In the genomic region with DNA sequence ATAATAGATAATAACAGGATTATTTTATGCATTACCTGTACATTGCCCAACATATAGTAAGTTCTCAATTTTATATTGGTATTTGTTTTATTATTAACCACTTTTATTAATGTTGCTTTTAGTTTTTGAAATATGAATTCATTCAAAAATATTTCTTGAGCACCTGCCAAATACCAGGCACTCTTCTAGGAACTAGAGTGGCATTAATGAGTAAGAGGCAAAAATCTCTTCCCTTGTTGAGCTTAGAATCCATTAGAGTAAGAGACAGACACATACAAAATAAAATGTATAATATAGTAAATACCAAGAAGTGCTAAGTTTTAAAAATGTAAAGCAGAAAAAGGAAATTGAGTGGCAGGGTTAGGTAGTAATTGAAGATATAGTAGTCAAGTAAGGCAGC, we compare ENCODE assay signal across 19 cellular contexts. TPM values are rescaled to one million over a fixed set of nuclear protein-coding genes. Genes with fewer than 3 reads are reported as not detected.
DNase-seq lines count a peak whose midpoint lies in the region; ATAC-seq and TF ChIP-seq lines count a peak whose summit lies in the region.
"Had no signal": no experiment of that assay in that cellular context is flagged by ENCODE, and none has a peak within 500 bp of the region (broad histone marks: within the 10 kb centered on the region; RNA-seq: fewer than 3 reads in every experiment).

No MANE protein-coding gene starts in this region.

- no peak overlapping the region for H3K4me3 ChIP-seq in left lung
- peak overlapping the region; percentile 57 for H3K4me3 ChIP-seq in thoracic aorta
- H3K4me3 ChIP-seq: BLaER1 treated with 17β-estradiol and CSF1 and Interleukin-3, amounts not matched to agents 10 nM and 100 nM; colonic mucosa; HAP-1; smooth muscle cell had no signal

- no peak for ATAC-seq in activated naive CD8-positive, alpha-beta T cell treated with anti-CD3 and anti-CD28 coated beads, Interleukin-2, amount 50 U/mL, for 24 hours
- no peak for ATAC-seq in activated T-helper 17 cell treated with anti-CD3 and anti-CD28 coated beads, Interleukin-2, amount 50 U/mL, for 72 hours (replicated peaks)
- ATAC-seq in left lung (peak; percentile 56), thoracic aorta (ENCODE audit: insufficient number of reproducible peaks, low FRiP score, low read depth) (no peak)

- H3K36me3 ChIP-seq in left lung (no peaks in the 10 kb centered on the region), thoracic aorta (no peaks in the 10 kb centered on the region)
- H3K36me3 ChIP-seq: colonic mucosa, HAP-1 had no signal

- no peak overlapping the region for H3K4me3 Mint-ChIP-seq in activated naive CD8-positive, alpha-beta T cell treated with anti-CD3 and anti-CD28 coated beads, Interleukin-2, amount 50 U/mL, for 24 hours
- no peak overlapping the region for H3K4me3 Mint-ChIP-seq in activated naive CD8-positive, alpha-beta T cell treated with anti-CD3 and anti-CD28 coated beads for 36 hours
- H3K4me3 Mint-ChIP-seq in activated T-helper 17 cell treated with anti-CD3 and anti-CD28 coated beads, Interleukin-2, amount 50 U/mL, for 72 hours, result peak overlapping the region; percentile 47

- H3K4me1 Mint-ChIP-seq in activated naive CD8-positive, alpha-beta T cell treated with anti-CD3 and anti-CD28 coated beads, Interleukin-2, amount 50 U/mL, for 24 hours, result peaks cover 97% of the 10 kb centered on the region
- peaks cover 84% of the 10 kb centered on the region for H3K4me1 Mint-ChIP-seq in activated naive CD8-positive, alpha-beta T cell treated with anti-CD3 and anti-CD28 coated beads for 36 hours
- peaks cover 67% of the 10 kb centered on the region for H3K4me1 Mint-ChIP-seq in activated T-helper 17 cell treated with anti-CD3 and anti-CD28 coated beads, Interleukin-2, amount 50 U/mL, for 72 hours

- no peaks in the 10 kb centered on the region for H3K9me3 ChIP-seq in left lung
- H3K9me3 ChIP-seq in thoracic aorta, result no peaks in the 10 kb centered on the region
- H3K9me3 ChIP-seq: BLaER1 treated with 17β-estradiol and CSF1 and Interleukin-3, amounts not matched to agents 10 nM and 100 nM; colonic mucosa; HAP-1 had no signal

- no peak for DNase-seq in activated naive CD8-positive, alpha-beta T cell treated with anti-CD3 and anti-CD28 coated beads, Interleukin-2, amount 50 U/mL, for 24 hours
- DNase-seq in activated naive CD8-positive, alpha-beta T cell treated with anti-CD3 and anti-CD28 coated beads for 36 hours, result no peak
- no peak for DNase-seq in left lung
- no peak for DNase-seq in thoracic aorta (ENCODE audit: low spot score)
- no peak for DNase-seq in midbrain (lab: John Stamatoyannopoulos, UW)
- DNase-seq in GDM1 (lab: John Stamatoyannopoulos, UW), result no peak
- DNase-seq in stimulated activated CD4-positive, alpha-beta T cell treated with anti-CD3 and anti-CD28 coated beads, Interleukin-2, amount 100 ng/mL, for 48 hours, result no peak
- DNase-seq: activated CD4-positive, alpha-beta T cell treated with anti-CD3 and anti-CD28 coated beads, Interleukin-2, amount 10 ng/mL, durations not matched to agents 24 days and 14 days; Calu3; colonic mucosa; NCI-H146; stimulated activated CD4-positive, alpha-beta T cell treated with anti-CD3 and anti-CD28 coated beads, Interleukin-4, amount 100 ng/mL, for 1 hour; stimulated activated naive CD4-positive, alpha-beta T cell had no signal

- H3K4me1 ChIP-seq in left lung (peaks cover 33 to 81% of the 10 kb centered on the region in 2 donors), thoracic aorta (ENCODE audit: control insufficient read depth in 1 of 2, low read depth in 2 of 2) (peaks cover 35 to 54% of the 10 kb centered on the region in 2 donors)

- TF ChIP-seq CTCF in left lung (IDR thresholded peaks at IDR 0.05), result no peak
- no peak for TF ChIP-seq CTCF in thoracic aorta (IDR thresholded peaks at IDR 0.05)

- no peaks in the 10 kb centered on the region for H3K9me3 Mint-ChIP-seq in activated naive CD8-positive, alpha-beta T cell treated with anti-CD3 and anti-CD28 coated beads, Interleukin-2, amount 50 U/mL, for 24 hours
- no peaks in the 10 kb centered on the region for H3K9me3 Mint-ChIP-seq in activated naive CD8-positive, alpha-beta T cell treated with anti-CD3 and anti-CD28 coated beads for 36 hours
- H3K9me3 Mint-ChIP-seq in activated T-helper 17 cell treated with anti-CD3 and anti-CD28 coated beads, Interleukin-2, amount 50 U/mL, for 72 hours, result no peaks in the 10 kb centered on the region
- H3K9me3 Mint-ChIP-seq: activated CD4-positive, alpha-beta T cell treated with anti-CD3 and anti-CD28 coated beads, Interleukin-2, amount 10 ng/mL, durations not matched to agents 24 days and 14 days had no signal

- H3K36me3 Mint-ChIP-seq in activated naive CD8-positive, alpha-beta T cell treated with anti-CD3 and anti-CD28 coated beads, Interleukin-2, amount 50 U/mL, for 24 hours (ENCODE audit: low read depth), result peaks cover 50% of the 10 kb centered on the region
- H3K36me3 Mint-ChIP-seq in activated naive CD8-positive, alpha-beta T cell treated with anti-CD3 and anti-CD28 coated beads for 36 hours, result peaks cover 73% of the 10 kb centered on the region
- peaks cover 95% of the 10 kb centered on the region for H3K36me3 Mint-ChIP-seq in activated T-helper 17 cell treated with anti-CD3 and anti-CD28 coated beads, Interleukin-2, amount 50 U/mL, for 72 hours (ENCODE audit: low read depth)

- H3K27me3 ChIP-seq in left lung (no peaks in the 10 kb centered on the region), thoracic aorta (replicated peaks; ENCODE audit: insufficient read depth) (no peaks in the 10 kb centered on the region)
- H3K27me3 ChIP-seq: BLaER1 treated with 17β-estradiol and CSF1 and Interleukin-3, amounts not matched to agents 10 nM and 100 nM; colonic mucosa had no signal

- peak overlapping the region in 1 of 2 donors; percentile 56 for H3K27ac ChIP-seq in left lung
- peak overlapping the region; percentile 13 to 53 for H3K27ac ChIP-seq in thoracic aorta
- H3K27ac ChIP-seq: colonic mucosa, KMS-11, RWPE1 had no signal

- H3K27me3 Mint-ChIP-seq in activated naive CD8-positive, alpha-beta T cell treated with anti-CD3 and anti-CD28 coated beads, Interleukin-2, amount 50 U/mL, for 24 hours, result no peaks in the 10 kb centered on the region
- H3K27me3 Mint-ChIP-seq in activated naive CD8-positive, alpha-beta T cell treated with anti-CD3 and anti-CD28 coated beads for 36 hours, result no peaks in the 10 kb centered on the region
- no peaks in the 10 kb centered on the region for H3K27me3 Mint-ChIP-seq in activated T-helper 17 cell treated with anti-CD3 and anti-CD28 coated beads, Interleukin-2, amount 50 U/mL, for 72 hours
- H3K27me3 Mint-ChIP-seq: activated CD4-positive, alpha-beta T cell treated with anti-CD3 and anti-CD28 coated beads, Interleukin-2, amount 10 ng/mL, durations not matched to agents 24 days and 14 days had no signal

- intact Hi-C loops in left lung (cut with DNase I), result no loop called here

- H3K27ac Mint-ChIP-seq in activated naive CD8-positive, alpha-beta T cell treated with anti-CD3 and anti-CD28 coated beads, Interleukin-2, amount 50 U/mL, for 24 hours, result peak overlapping the region; percentile 92
- H3K27ac Mint-ChIP-seq in activated naive CD8-positive, alpha-beta T cell treated with anti-CD3 and anti-CD28 coated beads for 36 hours, result no peak overlapping the region
- H3K27ac Mint-ChIP-seq in activated T-helper 17 cell treated with anti-CD3 and anti-CD28 coated beads, Interleukin-2, amount 50 U/mL, for 72 hours, result peak overlapping the region; percentile 73

RNA-seq across cellular contexts. Expression of a gene that starts 45.8 kb away (rescaled TPM):
- total RNA-seq in activated naive CD8-positive, alpha-beta T cell treated with anti-CD3 and anti-CD28 coated beads for 36 hours, result 10 to 100 TPM; 20.7 to 22.6 TPM
- total RNA-seq in activated T-helper 17 cell treated with anti-CD3 and anti-CD28 coated beads, Interleukin-2, amount 50 U/mL, for 72 hours, result 10 to 100 TPM; 41.8 to 87.4 TPM
- 10 to 100 TPM; 19.1 to 33.2 TPM for total RNA-seq in left lung
- 10 to 100 TPM; 23.6 to 31.7 TPM for total RNA-seq in thoracic aorta
